Comparison of ENCODE assay signal across 23 cellular contexts in genomic region chr14:97844042-97844441, GRCh38.
DNase-seq lines count a peak whose midpoint lies in the region; ATAC-seq and TF ChIP-seq lines count a peak whose summit lies in the region.
"Had no signal": no experiment of that assay in that cellular context is flagged by ENCODE, and none has a peak within 500 bp of the region (broad histone marks: within the 10 kb centered on the region; RNA-seq: fewer than 3 reads in every experiment).

No MANE protein-coding gene starts in this region.

- intact Hi-C loops in upper lobe of right lung (cut with DNase I), result no loop called here

- H3K27me3 ChIP-seq in upper lobe of right lung, result peaks cover 5% of the 10 kb centered on the region
- H3K27me3 ChIP-seq: BE2C, BLaER1 had no signal

- ATAC-seq in upper lobe of right lung, result peak; percentile 19
- ATAC-seq: GM12878 had no signal

- TF ChIP-seq CTCF in upper lobe of right lung (IDR thresholded peaks at IDR 0.05) (no peak), GM20000 (IDR thresholded peaks at IDR 0.05; ENCODE audit: extremely low read depth, missing control alignments) (no peak), coronary artery (IDR thresholded peaks at IDR 0.05) (no peak)

- peak; percentile 50 for DNase-seq in activated CD8-positive, alpha-beta memory T cell treated with anti-CD3 and anti-CD28 coated beads for 24 hours
- no peak for DNase-seq in activated CD8-positive, alpha-beta memory T cell treated with anti-CD3 and anti-CD28 coated beads, Interleukin-2, amount 50 U/mL, for 48 hours
- DNase-seq in left kidney (ENCODE audit: low read depth, low spot score) (peak; percentile 23), upper lobe of right lung (no peak), GM20000 (ENCODE audit: low spot score) (no peak), coronary artery (ENCODE audit: low spot score) (no peak)
- DNase-seq: 8988T; ACHN; BE2C; C1 segment of cervical spinal cord; CD4-positive, alpha-beta memory T cell; CD4-positive, CD25-positive, alpha-beta regulatory T cell; CD8-positive, alpha-beta memory T cell; COR-L47; DMS 273 treated with DMSO at 0.1 percent for 48 hours; DMS153; DMS53; DMS79; DND-41; EL; GDM1 had no signal

- no peaks in the 10 kb centered on the region for H3K36me3 ChIP-seq in upper lobe of right lung
- H3K36me3 ChIP-seq: BE2C, BLaER1 had no signal

- no peaks in the 10 kb centered on the region for H3K9me3 ChIP-seq in upper lobe of right lung
- H3K9me3 ChIP-seq: BE2C, BLaER1 had no signal

- no peak overlapping the region for H3K27ac ChIP-seq in upper lobe of right lung
- H3K27ac ChIP-seq in coronary artery, result no peak overlapping the region
- H3K27ac ChIP-seq: BLaER1 had no signal

- H3K4me1 ChIP-seq in upper lobe of right lung, result no peaks in the 10 kb centered on the region
- H3K4me1 ChIP-seq: BE2C, BLaER1 had no signal

- H3K4me3 ChIP-seq in upper lobe of right lung (no peak overlapping the region), coronary artery (no peak overlapping the region)
- H3K4me3 ChIP-seq: BLaER1, GM12878 had no signal

Comparison
In these comparisons a context has a peak if more than half of its experiments do, and no peak if none do; other contexts are left out.
1. DNase-seq: peak in activated CD8-positive, alpha-beta memory T cell treated with anti-CD3 and anti-CD28 coated beads for 24 hours (single experiment) and left kidney (single experiment); none in activated CD8-positive, alpha-beta memory T cell treated with anti-CD3 and anti-CD28 coated beads, Interleukin-2, amount 50 U/mL, for 48 hours (single experiment), upper lobe of right lung (single experiment), GM20000 (single experiment) and coronary artery (single experiment).